In the genomic region with DNA sequence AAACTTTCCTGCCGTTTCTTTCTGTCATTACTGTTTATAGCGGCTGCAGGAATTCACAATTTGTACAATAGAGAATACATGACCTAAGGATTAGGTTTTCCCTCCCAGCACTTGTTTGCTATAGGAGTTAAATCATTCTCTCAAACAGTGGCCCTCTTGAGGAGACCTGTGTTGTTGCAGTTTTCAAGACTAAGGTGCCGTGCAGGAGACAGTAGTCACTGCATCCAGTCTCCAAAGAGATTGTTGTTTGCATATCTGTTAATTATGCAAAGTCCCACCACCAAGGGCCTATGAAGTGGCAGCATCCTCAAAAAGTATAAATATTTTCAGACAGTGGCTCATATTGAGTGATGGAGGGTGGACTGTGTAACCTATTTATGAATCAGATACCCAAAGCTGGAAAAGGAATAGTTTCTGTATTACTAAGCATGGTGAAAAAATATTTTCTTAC, we compare ENCODE assay signal across 9 cellular contexts. TPM values are rescaled to one million over a fixed set of nuclear protein-coding genes. Genes with fewer than 3 reads are reported as not detected.
DNase-seq lines count a peak whose midpoint lies in the region; ATAC-seq, FAIRE-seq and TF ChIP-seq lines count a peak whose summit lies in the region.
"Had no signal": no experiment of that assay in that cellular context is flagged by ENCODE, and none has a peak within 500 bp of the region (broad histone marks: within the 10 kb centered on the region; RNA-seq: fewer than 3 reads in every experiment).

No MANE protein-coding gene starts in this region.

- ATAC-seq in stimulated activated naive B cell treated with anti-CD40 and anti-IgM and Interleukin-4, amounts not matched to agents 10 μg/mL and 1 μg/mL and 100 μg/mL, for 72 hours (replicated peaks): peak; percentile 55 to 57
- no peak for ATAC-seq in HG03196 (IDR thresholded peaks at IDR 0.05; ENCODE audit: unreplicated experiment)

- H3K36me3 ChIP-seq in BE2C (no peaks in the 10 kb centered on the region), adipocyte (ENCODE audit: control insufficient read depth, insufficient read depth, low read length, severe bottlenecking) (peaks cover 13% of the 10 kb centered on the region)

- H3K4me3 ChIP-seq in BE2C (ENCODE audit: low read depth, low read length): no peak overlapping the region
- peak overlapping the region; percentile 91 for H3K4me3 ChIP-seq in adipocyte (ENCODE audit: low read length)
- H3K4me3 ChIP-seq: SK-N-MC had no signal

- H3K9ac ChIP-seq in adipocyte (ENCODE audit: low read length): peak overlapping the region; percentile 91

- FAIRE-seq in GM18507 (lab: Jason Lieb, UNC): peak; percentile 12

- peaks cover 0 to 10% (median 0%) of the 10 kb centered on the region in 3 donors for H3K27me3 Mint-ChIP-seq in immature natural killer cell (ENCODE audit: low read depth in 3 of 3)
- H3K27me3 Mint-ChIP-seq in stimulated activated naive B cell treated with anti-CD40 and anti-IgM and Interleukin-4, amounts not matched to agents 10 μg/mL and 1 μg/mL and 100 μg/mL, for 72 hours: peaks cover 33 to 38% of the 10 kb centered on the region in 2 donors

- DNase-seq in BE2C (no peak), GM18507 (ENCODE audit: extremely low spot score, insufficient read length, low read depth) (no peak), NCI-H1048 (lab: John Stamatoyannopoulos, UW) (peak; percentile 35), adipocyte (ENCODE audit: low read depth) (peak; percentile 75), immature natural killer cell (peak in 2 of 3 donors; percentile 24 to 40), NCI-H187 treated with DMSO at 0.1 percent for 48 hours (lab: John Stamatoyannopoulos, UW) (no peak)
- DNase-seq in stimulated activated naive B cell treated with anti-CD40 and anti-IgM and Interleukin-4, amounts not matched to agents 10 μg/mL and 1 μg/mL and 100 μg/mL, for 72 hours: no peak

- peak overlapping the region; percentile 83 to 92 (median 92) for H3K27ac Mint-ChIP-seq in immature natural killer cell
- H3K27ac Mint-ChIP-seq in stimulated activated naive B cell treated with anti-CD40 and anti-IgM and Interleukin-4, amounts not matched to agents 10 μg/mL and 1 μg/mL and 100 μg/mL, for 72 hours: no peak overlapping the region

- no peaks in the 10 kb centered on the region; the same call in 1 of the 2 replicates for H3K9me3 ChIP-seq in BE2C
- no peaks in the 10 kb centered on the region for H3K9me3 ChIP-seq in adipocyte (ENCODE audit: control insufficient read depth, low read length)

- no peaks in the 10 kb centered on the region for H3K9me3 Mint-ChIP-seq in immature natural killer cell
- H3K9me3 Mint-ChIP-seq in stimulated activated naive B cell treated with anti-CD40 and anti-IgM and Interleukin-4, amounts not matched to agents 10 μg/mL and 1 μg/mL and 100 μg/mL, for 72 hours: no peaks in the 10 kb centered on the region

- peak; percentile 60 for TF ChIP-seq CTCF in BE2C (IDR thresholded peaks at IDR 0.05; ENCODE audit: low read depth, low read length)

- H3K27me3 ChIP-seq in BE2C: peaks cover 52% of the 10 kb centered on the region
- no peaks in the 10 kb centered on the region for H3K27me3 ChIP-seq in adipocyte (replicated peaks; ENCODE audit: control insufficient read depth, insufficient read depth, low read length)

- H3K36me3 Mint-ChIP-seq in immature natural killer cell: peaks cover 4 to 10% (median 4%) of the 10 kb centered on the region in 3 donors
- no peaks in the 10 kb centered on the region for H3K36me3 Mint-ChIP-seq in stimulated activated naive B cell treated with anti-CD40 and anti-IgM and Interleukin-4, amounts not matched to agents 10 μg/mL and 1 μg/mL and 100 μg/mL, for 72 hours

- peaks cover 75 to 79% of the 10 kb centered on the region in 2 donors for H3K4me1 Mint-ChIP-seq in immature natural killer cell
- peaks cover 12 to 21% of the 10 kb centered on the region in 2 donors for H3K4me1 Mint-ChIP-seq in stimulated activated naive B cell treated with anti-CD40 and anti-IgM and Interleukin-4, amounts not matched to agents 10 μg/mL and 1 μg/mL and 100 μg/mL, for 72 hours

- H3K4me1 ChIP-seq in BE2C (no peaks in the 10 kb centered on the region), adipocyte (ENCODE audit: control insufficient read depth, insufficient read depth, low read length) (peaks cover 49% of the 10 kb centered on the region)

- peak overlapping the region; percentile 90 to 98 (median 94) for H3K4me3 Mint-ChIP-seq in immature natural killer cell
- no peak overlapping the region for H3K4me3 Mint-ChIP-seq in stimulated activated naive B cell treated with anti-CD40 and anti-IgM and Interleukin-4, amounts not matched to agents 10 μg/mL and 1 μg/mL and 100 μg/mL, for 72 hours

RNA-seq across cellular contexts. Expression of gene PRSS23, which starts 2.3 kb away (rescaled TPM):
- polyA plus RNA-seq in BE2C (2012; ENCODE audit: insufficient read depth, insufficient read length, low read depth): 0.49 TPM
- 100 to 1,000 TPM; 215 to 248 (median 217) TPM for polyA plus RNA-seq in immature natural killer cell

Comparison
In these comparisons a context has a peak if more than half of its experiments do, and no peak if none do; other contexts are left out.
1. DNase-seq: peak in NCI-H1048 (single experiment), adipocyte (single experiment) and immature natural killer cell (2 of 3); none in BE2C (single experiment), GM18507 (single experiment), stimulated activated naive B cell treated with anti-CD40 and anti-IgM and Interleukin-4, amounts not matched to agents 10 μg/mL and 1 μg/mL and 100 μg/mL, for 72 hours (single experiment) and NCI-H187 treated with DMSO at 0.1 percent for 48 hours (single experiment).
2. H3K4me3 Mint-ChIP-seq: peak in immature natural killer cell (5 of 5); none in stimulated activated naive B cell treated with anti-CD40 and anti-IgM and Interleukin-4, amounts not matched to agents 10 μg/mL and 1 μg/mL and 100 μg/mL, for 72 hours (0 of 2).